30 cellular contexts compared by ENCODE assay signal in the genomic region with DNA sequence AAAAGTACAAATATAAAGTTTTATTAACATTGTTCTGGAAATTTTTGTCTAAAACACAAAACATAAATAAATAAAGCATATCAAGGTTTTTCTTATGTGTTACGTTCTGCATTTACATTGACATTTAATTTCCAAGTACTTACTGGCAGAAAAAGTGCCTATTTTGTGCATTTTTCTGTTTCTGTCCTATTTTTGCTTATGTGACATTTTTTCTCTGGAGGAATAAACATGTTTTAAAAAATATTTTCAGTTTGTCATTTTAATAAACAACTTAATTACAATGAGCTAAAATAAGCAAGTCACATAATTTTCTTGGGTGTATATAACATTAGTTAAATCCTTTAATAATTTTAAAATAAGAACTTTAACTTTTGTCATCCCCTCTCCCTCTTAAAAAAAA.
"Had no signal": no experiment of that assay in that cellular context is flagged by ENCODE, and none has a peak within 500 bp of the region (broad histone marks: within the 10 kb centered on the region; RNA-seq: fewer than 3 reads in every experiment).

No MANE protein-coding gene starts in this region.

- H2AFZ ChIP-seq: parathyroid adenoma had no signal

- H3K27ac ChIP-seq: neutrophil, parathyroid adenoma, psoas muscle, skin epidermis, spleen, suprapubic skin, testis, tibial nerve, upper lobe of left lung, vagina had no signal

- H3K9ac ChIP-seq: parathyroid adenoma had no signal

- H3K4me3 ChIP-seq: psoas muscle, skin epidermis, smooth muscle cell, spleen, suprapubic skin, testis, tibial nerve, upper lobe of left lung, vagina had no signal

- H3K79me2 ChIP-seq: parathyroid adenoma had no signal

- H3K4me2 ChIP-seq: smooth muscle cell had no signal

- ATAC-seq: naive thymus-derived CD8-positive, alpha-beta T cell; natural killer cell treated with Interleukin-12 subunit alpha and Interleukin-12 subunit beta and Interleukin-15 and Interleukin-18, amount 100 ng/mL, for 72 hours; psoas muscle; right cardiac atrium; sciatic nerve; stimulated activated memory B cell treated with anti-CD40 and anti-IgM and Interleukin-4, amounts not matched to agents 10 μg/mL and 1 μg/mL and 100 μg/mL, for 72 hours; stimulated activated naive CD8-positive, alpha-beta T cell treated with anti-CD3 and anti-CD28 coated beads, Interleukin-15, amount 100 ng/mL, for 72 hours; stimulated activated naive CD8-positive, alpha-beta T cell treated with anti-CD3 and anti-CD28 coated beads, Interleukin-15, Interleukin-2, amounts not matched to agents 100 U/mL and 50 U/mL, for 24 hours had no signal

- H3K36me3 ChIP-seq: neutrophil, spleen, suprapubic skin, tibial nerve, upper lobe of left lung, vagina had no signal

- FAIRE-seq: urothelium cell line had no signal

- DNase-seq: naive thymus-derived CD8-positive, alpha-beta T cell; nephron progenitor cell; nucleus accumbens; posterior cingulate gyrus; psoas muscle; right cardiac atrium; spleen; stimulated activated CD4-positive, alpha-beta T cell treated with anti-CD3 and anti-CD28 coated beads, Interleukin-12 subunit alpha, Interleukin-12 subunit beta, amount 100 ng/mL, for 4 hours; stimulated activated CD4-positive, alpha-beta T cell treated with anti-CD3 and anti-CD28 coated beads, Interleukin-1b, Interleukin-23, amount 100 ng/mL, for 48 hours; stimulated activated CD4-positive, alpha-beta T cell treated with anti-CD3 and anti-CD28 coated beads, Interleukin-4, amount 100 ng/mL, for 1 hour; stimulated activated CD4-positive, alpha-beta T cell treated with anti-CD3 and anti-CD28 coated beads, Interleukin-4, amount 100 ng/mL, for 4 hours; stimulated activated CD8-positive, alpha-beta memory T cell treated with anti-CD3 and anti-CD28 coated beads, Interleukin-4, amount 100 ng/mL, for 48 hours; stimulated activated naive CD4-positive, alpha-beta T cell; stimulated activated naive CD8-positive, alpha-beta T cell treated with anti-CD3 and anti-CD28 coated beads, Interleukin-15, amount 100 ng/mL, for 72 hours; stimulated activated naive CD8-positive, alpha-beta T cell treated with anti-CD3 and anti-CD28 coated beads, Interleukin-15, Interleukin-2, amounts not matched to agents 100 U/mL and 50 U/mL, for 24 hours; substantia nigra; testis; trophoblast cell; upper lobe of left lung had no signal

- H3K27me3 ChIP-seq: neutrophil, spleen, suprapubic skin, testis, tibial nerve, upper lobe of left lung, vagina had no signal

- H3K4me1 ChIP-seq: parathyroid adenoma, psoas muscle, spleen, suprapubic skin, testis, tibial nerve, upper lobe of left lung, vagina had no signal

- H3K9me3 ChIP-seq: neutrophil, psoas muscle, spleen, suprapubic skin, testis, tibial nerve, upper lobe of left lung, vagina had no signal
